ENCODE assay signal across 1 cellular context in genomic region chr7:134315679-134316538, GRCh38.
TF ChIP-seq lines count a peak whose summit lies in the region.

No MANE protein-coding gene starts in this region.

TF ChIP-seq in WTC11, 78 proteins besides CTCF, POLR2A, EP300 and RAD21 (continued from another document):
- TF ChIP-seq, protein P1, sequence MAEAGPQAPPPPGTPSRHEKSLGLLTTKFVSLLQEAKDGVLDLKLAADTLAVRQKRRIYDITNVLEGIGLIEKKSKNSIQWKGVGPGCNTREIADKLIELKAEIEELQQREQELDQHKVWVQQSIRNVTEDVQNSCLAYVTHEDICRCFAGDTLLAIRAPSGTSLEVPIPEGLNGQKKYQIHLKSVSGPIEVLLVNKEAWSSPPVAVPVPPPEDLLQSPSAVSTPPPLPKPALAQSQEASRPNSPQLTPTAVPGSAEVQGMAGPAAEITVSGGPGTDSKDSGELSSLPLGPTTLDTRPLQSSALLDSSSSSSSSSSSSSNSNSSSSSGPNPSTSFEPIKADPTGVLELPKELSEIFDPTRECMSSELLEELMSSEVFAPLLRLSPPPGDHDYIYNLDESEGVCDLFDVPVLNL (CRISPR knock-in tag; IDR thresholded peaks at IDR 0.05; ENCODE audit: borderline replicate concordance, low read depth): no peak
- no peak for TF ChIP-seq ZNF121 (CRISPR knock-in tag; IDR thresholded peaks at IDR 0.05)
TF ChIP-seq in WTC11: peak in this region for 0.
